Comparison of ENCODE assay signal across 17 cellular contexts in genomic region chr14:24057271-24057670, GRCh38. TPM values are rescaled to one million over a fixed set of nuclear protein-coding genes. Genes with fewer than 3 reads are reported as not detected.
DNase-seq lines count a peak whose midpoint lies in the region; ATAC-seq, FAIRE-seq and TF ChIP-seq lines count a peak whose summit lies in the region.
"Had no signal": no experiment of that assay in that cellular context is flagged by ENCODE, and none has a peak within 500 bp of the region (broad histone marks: within the 10 kb centered on the region; RNA-seq: fewer than 3 reads in every experiment).

No MANE protein-coding gene starts in this region.

- DNase-seq in DMS 273 (lab: John Stamatoyannopoulos, UW; ENCODE audit: unreplicated experiment) = peak; percentile 32
- no peak for DNase-seq in DMS 273 treated with DMSO at 0.1 percent for 48 hours (lab: John Stamatoyannopoulos, UW)
- no peak for DNase-seq in stimulated activated naive CD8-positive, alpha-beta T cell treated with anti-CD3 and anti-CD28 coated beads, Interleukin-15, amount 100 ng/mL, for 72 hours
- no peak for DNase-seq in stimulated activated naive CD8-positive, alpha-beta T cell treated with anti-CD3 and anti-CD28 coated beads, Interleukin-15, Interleukin-2, amounts not matched to agents 100 U/mL and 50 U/mL, for 24 hours
- DNase-seq in HepG2 (ENCODE audit: low spot score) = no peak
- DNase-seq in stimulated activated effector memory CD8-positive, alpha-beta T cell treated with anti-CD3 and anti-CD28 coated beads, Interleukin-12 subunit alpha, Interleukin-12 subunit beta, amount 100 ng/mL, for 72 hours (ENCODE audit: low spot score in 2 of 2) = no peak
- no peak for DNase-seq in H7
- DNase-seq in NCI-H2196 (lab: John Stamatoyannopoulos, UW; ENCODE audit: unreplicated experiment) = no peak
- DNase-seq: ACHN; CD4-positive, alpha-beta memory T cell; DMS79; GM23248 had no signal

- TF ChIP-seq CTCF in HepG2 (CRISPR knock-in tag; IDR thresholded peaks at IDR 0.05) = no peak

- TF ChIP-seq EP300 in HepG2 (IDR thresholded peaks at IDR 0.05; ENCODE audit: low read depth in 2 of 2, low read length in 2 of 2) (no peak), HepG2 (CRISPR knock-in tag; IDR thresholded peaks at IDR 0.05; ENCODE audit: borderline replicate concordance) (no peak)

- POLR2A ChIA-PET in HepG2 (lab: Yijun Ruan, JAX) = interaction anchor here (1.0 to 9.6 kb wide), 13 partner anchors 9 to 214 kb away, joined by 3 to 226 read pairs (median 14); partner anchors contain the start of genes DCAF11, IRF9, NRL and PCK2

- no peaks in the 10 kb centered on the region for H4K20me1 ChIP-seq in HepG2 (ENCODE audit: insufficient read depth, low read length)

- no peak for TF ChIP-seq POLR2A in HepG2 (IDR thresholded peaks at IDR 0.05; ENCODE audit: insufficient read depth in 1 of 2, low read depth in 2 of 2, low read length in 2 of 2)

- in situ Hi-C loops in HepG2 (cut with HindIII; ENCODE audit: extremely low pct_ligation_motif_present, low pct_unique_long_range_greater_than_20kb) = loop anchor here (5.0 kb wide), 2 partner anchors 35 to 105 kb away; partner anchors contain the start of genes IRF9 and PCK2

- no peak overlapping the region for H3K4me3 Mint-ChIP-seq in stimulated activated naive CD8-positive, alpha-beta T cell treated with anti-CD3 and anti-CD28 coated beads, Interleukin-15, amount 100 ng/mL, for 72 hours
- no peak overlapping the region for H3K4me3 Mint-ChIP-seq in stimulated activated effector memory CD8-positive, alpha-beta T cell treated with anti-CD3 and anti-CD28 coated beads, Interleukin-12 subunit alpha, Interleukin-12 subunit beta, amount 100 ng/mL, for 72 hours
- H3K4me3 Mint-ChIP-seq: CD4-positive, alpha-beta memory T cell had no signal

- CTCF ChIA-PET in HepG2 (lab: Yijun Ruan, JAX; ENCODE audit: low intra/inter-chr PET ratio, low total read pairs) = interaction anchor here (2.0 to 5.4 kb wide), 3 partner anchors 33 to 51 kb away, joined by 19 to 109 read pairs (median 86); no protein-coding TSS in a partner anchor

- H3K36me3 ChIP-seq in HepG2 (replicated peaks in 1 of 2; ENCODE audit: control insufficient read depth in 1 of 2, insufficient read depth in 2 of 2, low read length in 2 of 2) (no peaks in the 10 kb centered on the region), H7 (replicated peaks; ENCODE audit: control insufficient read depth, insufficient read depth, low read length) (no peaks in the 10 kb centered on the region; the same call in 1 of the 2 replicates)

- H3K4me1 Mint-ChIP-seq in stimulated activated naive CD8-positive, alpha-beta T cell treated with anti-CD3 and anti-CD28 coated beads, Interleukin-15, amount 100 ng/mL, for 72 hours = peaks cover 21% of the 10 kb centered on the region
- H3K4me1 Mint-ChIP-seq in stimulated activated effector memory CD8-positive, alpha-beta T cell treated with anti-CD3 and anti-CD28 coated beads, Interleukin-12 subunit alpha, Interleukin-12 subunit beta, amount 100 ng/mL, for 72 hours = peaks cover 37% of the 10 kb centered on the region

- H3K27ac ChIP-seq in HepG2 (ENCODE audit: extremely low read length, insufficient read depth, low read length) = no peak overlapping the region
- H3K27ac ChIP-seq: 22Rv1, GM23248, HL-60 had no signal

- FAIRE-seq in HepG2 (lab: Jason Lieb, UNC) = no peak
- FAIRE-seq: GM12878, H54 had no signal

- peak overlapping the region; percentile 23 to 47 for H3K27ac Mint-ChIP-seq in stimulated activated naive CD8-positive, alpha-beta T cell treated with anti-CD3 and anti-CD28 coated beads, Interleukin-15, amount 100 ng/mL, for 72 hours
- H3K27ac Mint-ChIP-seq in stimulated activated effector memory CD8-positive, alpha-beta T cell treated with anti-CD3 and anti-CD28 coated beads, Interleukin-12 subunit alpha, Interleukin-12 subunit beta, amount 100 ng/mL, for 72 hours = peak overlapping the region; percentile 56

- H3K4me3 ChIP-seq in HepG2 (replicated peaks in 1 of 3; ENCODE audit: insufficient read depth in 1 of 3, low read depth in 2 of 3, low read length in 3 of 3) = no peak overlapping the region
- H3K4me3 ChIP-seq in H7 (ENCODE audit: insufficient read depth, low read depth, low read length) = no peak overlapping the region
- H3K4me3 ChIP-seq: GM12878, GM23248 had no signal

- WGBS in HepG2 (ENCODE audit: low lambda C conversion rate) = 19% methylated on average over 2 of the region's 2 CpGs

- peaks cover 20 to 59% of the 10 kb centered on the region in 2 experiments for H3K27me3 ChIP-seq in HepG2 (ENCODE audit: control insufficient read depth in 1 of 2, insufficient read depth in 2 of 2, low read length in 2 of 2)
- no peaks in the 10 kb centered on the region; the same call in 1 of the 2 replicates for H3K27me3 ChIP-seq in H7 (ENCODE audit: control insufficient read depth, insufficient read depth, low read length)

- H3K4me2 ChIP-seq in HepG2 (ENCODE audit: low read depth, low read length) = no peak overlapping the region

- H3K9ac ChIP-seq in HepG2 (ENCODE audit: insufficient read depth, low read depth, low read length) = no peak overlapping the region
- H3K9ac ChIP-seq: GM23248 had no signal

- H3K9me3 ChIP-seq in HepG2 (ENCODE audit: low read length) = no peaks in the 10 kb centered on the region

- no peak for TF ChIP-seq RAD21 in HepG2 (CRISPR knock-in tag; IDR thresholded peaks at IDR 0.05)

- H3K27me3 Mint-ChIP-seq in stimulated activated naive CD8-positive, alpha-beta T cell treated with anti-CD3 and anti-CD28 coated beads, Interleukin-15, amount 100 ng/mL, for 72 hours = peaks cover 31% of the 10 kb centered on the region

- intact Hi-C loops in HepG2 (cut with micrococcal nuclease; ENCODE audit: unreplicated experiment) = no loop called here

- H3K4me1 ChIP-seq in HepG2 (ENCODE audit: insufficient read depth, low read length) = peaks cover 49% of the 10 kb centered on the region

- no TSS peak for BruUV-seq in HepG2 (replicated peaks; lab: Mats Ljungman, UMichigan)

- no peaks in the 10 kb centered on the region for H3K9me3 Mint-ChIP-seq in stimulated activated naive CD8-positive, alpha-beta T cell treated with anti-CD3 and anti-CD28 coated beads, Interleukin-15, amount 100 ng/mL, for 72 hours
- H3K9me3 Mint-ChIP-seq in stimulated activated effector memory CD8-positive, alpha-beta T cell treated with anti-CD3 and anti-CD28 coated beads, Interleukin-12 subunit alpha, Interleukin-12 subunit beta, amount 100 ng/mL, for 72 hours = no peaks in the 10 kb centered on the region
- H3K9me3 Mint-ChIP-seq: CD4-positive, alpha-beta memory T cell had no signal

- ATAC-seq in stimulated activated naive CD8-positive, alpha-beta T cell treated with anti-CD3 and anti-CD28 coated beads, Interleukin-15, amount 100 ng/mL, for 72 hours = no peak
- ATAC-seq in stimulated activated naive CD8-positive, alpha-beta T cell treated with anti-CD3 and anti-CD28 coated beads, Interleukin-15, Interleukin-2, amounts not matched to agents 100 U/mL and 50 U/mL, for 24 hours = no peak
- peak; percentile 1; the same call in 1 of the 3 replicates for ATAC-seq in HepG2
- ATAC-seq in stimulated activated effector memory CD8-positive, alpha-beta T cell treated with anti-CD3 and anti-CD28 coated beads, Interleukin-12 subunit alpha, Interleukin-12 subunit beta, amount 100 ng/mL, for 72 hours = no peak

- no peak overlapping the region for H2AFZ ChIP-seq in HepG2 (ENCODE audit: low read length)
- H2AFZ ChIP-seq: GM23248 had no signal

- H3K36me3 Mint-ChIP-seq in stimulated activated effector memory CD8-positive, alpha-beta T cell treated with anti-CD3 and anti-CD28 coated beads, Interleukin-12 subunit alpha, Interleukin-12 subunit beta, amount 100 ng/mL, for 72 hours = peaks cover 12% of the 10 kb centered on the region
- H3K36me3 Mint-ChIP-seq: CD4-positive, alpha-beta memory T cell had no signal

- H3K79me2 ChIP-seq in HepG2 (ENCODE audit: insufficient read depth, low read length) = no peaks in the 10 kb centered on the region

RNA-seq across cellular contexts. Expression of gene CARMIL3, which starts 5.5 kb away (rescaled TPM):
- total RNA-seq in HepG2 (2016; rRNA removed; fragmentation: Illumina TruSeq; extraction: Trizol) = 0.13 and 0.27 TPM in 2 replicates
- total RNA-seq in HepG2 (2016; cell fraction: cytosol; rRNA removed; fragmentation: Illumina TruSeq; extraction: Trizol; ENCODE audit: low read depth) = 0.18 TPM in 1 of 2 replicates, not detected in the other
- 0.12 and 0.41 TPM in 2 replicates for total RNA-seq in HepG2 (2016; cell fraction: insoluble cytoplasmic fraction; rRNA removed; fragmentation: Illumina TruSeq; extraction: Trizol)
- total RNA-seq in HepG2 (2016; cell fraction: membrane; rRNA removed; fragmentation: Illumina TruSeq; extraction: Trizol) = 0.03 and 0.15 TPM in 2 replicates
- 0.47 and 0.65 TPM in 2 replicates for total RNA-seq in HepG2 (2016; cell fraction: nucleus; rRNA removed; fragmentation: Illumina TruSeq; extraction: Trizol)
- 0.55 and 0.85 TPM in 2 replicates for polyA plus RNA-seq in HepG2 (2011; rRNA removed)
- 0.13 and 0.21 TPM in 2 replicates for polyA plus RNA-seq in HepG2 (2011; cell fraction: cytosol; rRNA removed)
- polyA plus RNA-seq in HepG2 (2011; cell fraction: nucleus; rRNA removed) = 7.7 and 8.1 TPM in 2 replicates
- polyA plus RNA-seq in HepG2 (2012) = 0.16 and 0.34 TPM in 2 replicates
- polyA plus RNA-seq in HepG2 (2016; cell fraction: cytosol; fragmentation: Illumina TruSeq; extraction: Trizol; ENCODE audit: low read depth) = 0.03 TPM in 2 replicates
- 0.19 and 0.23 TPM in 2 replicates for polyA plus RNA-seq in HepG2 (2016; cell fraction: insoluble cytoplasmic fraction; fragmentation: Illumina TruSeq; extraction: Trizol; ENCODE audit: low read depth)
- polyA plus RNA-seq in HepG2 (2016; cell fraction: membrane; fragmentation: Illumina TruSeq; extraction: Trizol; ENCODE audit: low read depth) = 0.05 TPM in 2 replicates
- polyA plus RNA-seq in HepG2 (2016; cell fraction: nucleus; fragmentation: Illumina TruSeq; extraction: Trizol; ENCODE audit: insufficient read depth, low read depth) = 1.6 and 2.9 TPM in 2 replicates
- polyA minus RNA-seq in HepG2 (2011; rRNA and poly(A)+ RNA removed; ENCODE audit: low replicate concordance) = 0.14 and 3.1 TPM in 2 replicates
- 0.20 and 0.44 TPM in 2 replicates for polyA minus RNA-seq in HepG2 (2011; cell fraction: cytosol; rRNA and poly(A)+ RNA removed)
- 0.77 and 2.9 TPM in 2 replicates for polyA minus RNA-seq in HepG2 (2011; cell fraction: nucleus; rRNA and poly(A)+ RNA removed)
- total RNA-seq in H7 (2014; rRNA removed; shearing (Covaris generic)) = 2.3 and 6.5 TPM in 2 replicates
- total RNA-seq: GM23248 had no signal
- polyA plus RNA-seq: CD4-positive, alpha-beta memory T cell; GM23248 had no signal

RNA-seq across cellular contexts. Expression of gene CPNE6, which starts 14.1 kb away (rescaled TPM):
- total RNA-seq in HepG2 (2016; rRNA removed; fragmentation: Illumina TruSeq; extraction: Trizol) = not detected in 2 replicates
- not detected in 2 replicates for total RNA-seq in HepG2 (2016; cell fraction: cytosol; rRNA removed; fragmentation: Illumina TruSeq; extraction: Trizol; ENCODE audit: low read depth)
- not detected in 2 replicates for total RNA-seq in HepG2 (2016; cell fraction: insoluble cytoplasmic fraction; rRNA removed; fragmentation: Illumina TruSeq; extraction: Trizol)
- not detected in 2 replicates for total RNA-seq in HepG2 (2016; cell fraction: membrane; rRNA removed; fragmentation: Illumina TruSeq; extraction: Trizol)
- total RNA-seq in HepG2 (2016; cell fraction: nucleus; rRNA removed; fragmentation: Illumina TruSeq; extraction: Trizol) = not detected in 2 replicates
- 0.03 TPM in 1 of 2 replicates, not detected in the other for polyA plus RNA-seq in HepG2 (2011; rRNA removed)
- not detected in 2 replicates for polyA plus RNA-seq in HepG2 (2011; cell fraction: cytosol; rRNA removed)
- 0.06 and 0.16 TPM in 2 replicates for polyA plus RNA-seq in HepG2 (2011; cell fraction: nucleus; rRNA removed)
- polyA plus RNA-seq in HepG2 (2012) = 0.05 TPM in 1 of 2 replicates, not detected in the other
- polyA plus RNA-seq in HepG2 (2016; cell fraction: cytosol; fragmentation: Illumina TruSeq; extraction: Trizol; ENCODE audit: low read depth) = not detected in 2 replicates
- not detected in 2 replicates for polyA plus RNA-seq in HepG2 (2016; cell fraction: insoluble cytoplasmic fraction; fragmentation: Illumina TruSeq; extraction: Trizol; ENCODE audit: low read depth)
- polyA plus RNA-seq in HepG2 (2016; cell fraction: membrane; fragmentation: Illumina TruSeq; extraction: Trizol; ENCODE audit: low read depth) = not detected in 2 replicates
- not detected in 2 replicates for polyA plus RNA-seq in HepG2 (2016; cell fraction: nucleus; fragmentation: Illumina TruSeq; extraction: Trizol; ENCODE audit: insufficient read depth, low read depth)
- 0.16 TPM in 1 of 2 replicates, not detected in the other for polyA minus RNA-seq in HepG2 (2011; rRNA and poly(A)+ RNA removed; ENCODE audit: low replicate concordance)
- not detected in 2 replicates for polyA minus RNA-seq in HepG2 (2011; cell fraction: cytosol; rRNA and poly(A)+ RNA removed)
- not detected in 2 replicates for polyA minus RNA-seq in HepG2 (2011; cell fraction: nucleus; rRNA and poly(A)+ RNA removed)
- total RNA-seq in H7 (2014; rRNA removed; shearing (Covaris generic)) = 0.04 TPM in 1 of 2 replicates, not detected in the other
- total RNA-seq: CD4-positive, alpha-beta memory T cell; G401; GM23248 had no signal
- polyA plus RNA-seq: GM23248 had no signal

RNA-seq across cellular contexts. Expression of gene PCK2, which starts 36.8 kb away (rescaled TPM):
- total RNA-seq in HepG2 (2016; rRNA removed; fragmentation: Illumina TruSeq; extraction: Trizol) = 118 and 129 TPM in 2 replicates
- 29.7 and 32.7 TPM in 2 replicates for total RNA-seq in HepG2 (2016; cell fraction: cytosol; rRNA removed; fragmentation: Illumina TruSeq; extraction: Trizol; ENCODE audit: low read depth)
- total RNA-seq in HepG2 (2016; cell fraction: insoluble cytoplasmic fraction; rRNA removed; fragmentation: Illumina TruSeq; extraction: Trizol) = 112 and 129 TPM in 2 replicates
- 38.2 and 39.1 TPM in 2 replicates for total RNA-seq in HepG2 (2016; cell fraction: membrane; rRNA removed; fragmentation: Illumina TruSeq; extraction: Trizol)
- total RNA-seq in HepG2 (2016; cell fraction: nucleus; rRNA removed; fragmentation: Illumina TruSeq; extraction: Trizol) = 96.7 and 121 TPM in 2 replicates
- 272 and 316 TPM in 2 replicates for polyA plus RNA-seq in HepG2 (2011; rRNA removed)
- polyA plus RNA-seq in HepG2 (2011; cell fraction: cytosol; rRNA removed) = 238 and 309 TPM in 2 replicates
- 309 TPM in 2 replicates for polyA plus RNA-seq in HepG2 (2011; cell fraction: nucleus; rRNA removed)
- polyA plus RNA-seq in HepG2 (2012) = 216 and 286 TPM in 2 replicates
- 19.2 and 20.8 TPM in 2 replicates for polyA plus RNA-seq in HepG2 (2016; cell fraction: cytosol; fragmentation: Illumina TruSeq; extraction: Trizol; ENCODE audit: low read depth)
- 122 and 140 TPM in 2 replicates for polyA plus RNA-seq in HepG2 (2016; cell fraction: insoluble cytoplasmic fraction; fragmentation: Illumina TruSeq; extraction: Trizol; ENCODE audit: low read depth)
- 27.1 and 31.0 TPM in 2 replicates for polyA plus RNA-seq in HepG2 (2016; cell fraction: membrane; fragmentation: Illumina TruSeq; extraction: Trizol; ENCODE audit: low read depth)
- 172 and 175 TPM in 2 replicates for polyA plus RNA-seq in HepG2 (2016; cell fraction: nucleus; fragmentation: Illumina TruSeq; extraction: Trizol; ENCODE audit: insufficient read depth, low read depth)
- 87.1 and 691 TPM in 2 replicates for polyA minus RNA-seq in HepG2 (2011; rRNA and poly(A)+ RNA removed; ENCODE audit: low replicate concordance)
- polyA minus RNA-seq in HepG2 (2011; cell fraction: cytosol; rRNA and poly(A)+ RNA removed) = 204 and 209 TPM in 2 replicates
- 128 and 158 TPM in 2 replicates for polyA minus RNA-seq in HepG2 (2011; cell fraction: nucleus; rRNA and poly(A)+ RNA removed)
- 73.7 and 80.1 TPM in 2 replicates for total RNA-seq in H7 (2014; rRNA removed; shearing (Covaris generic))

RNA-seq across cellular contexts. Expression of gene DCAF11, which starts 57.3 kb away (rescaled TPM):
- 257 and 342 TPM in 2 replicates for total RNA-seq in HepG2 (2016; rRNA removed; fragmentation: Illumina TruSeq; extraction: Trizol)
- total RNA-seq in HepG2 (2016; cell fraction: cytosol; rRNA removed; fragmentation: Illumina TruSeq; extraction: Trizol; ENCODE audit: low read depth) = 34.1 and 39.6 TPM in 2 replicates
- total RNA-seq in HepG2 (2016; cell fraction: insoluble cytoplasmic fraction; rRNA removed; fragmentation: Illumina TruSeq; extraction: Trizol) = 258 and 327 TPM in 2 replicates
- 160 and 166 TPM in 2 replicates for total RNA-seq in HepG2 (2016; cell fraction: membrane; rRNA removed; fragmentation: Illumina TruSeq; extraction: Trizol)
- total RNA-seq in HepG2 (2016; cell fraction: nucleus; rRNA removed; fragmentation: Illumina TruSeq; extraction: Trizol) = 174 and 191 TPM in 2 replicates
- 150 and 176 TPM in 2 replicates for polyA plus RNA-seq in HepG2 (2011; rRNA removed)
- 134 and 153 TPM in 2 replicates for polyA plus RNA-seq in HepG2 (2011; cell fraction: cytosol; rRNA removed)
- 221 and 233 TPM in 2 replicates for polyA plus RNA-seq in HepG2 (2011; cell fraction: nucleus; rRNA removed)
- polyA plus RNA-seq in HepG2 (2012) = 123 and 142 TPM in 2 replicates
- polyA plus RNA-seq in HepG2 (2016; cell fraction: cytosol; fragmentation: Illumina TruSeq; extraction: Trizol; ENCODE audit: low read depth) = 37.7 and 39.7 TPM in 2 replicates
- polyA plus RNA-seq in HepG2 (2016; cell fraction: insoluble cytoplasmic fraction; fragmentation: Illumina TruSeq; extraction: Trizol; ENCODE audit: low read depth) = 251 and 268 TPM in 2 replicates
- polyA plus RNA-seq in HepG2 (2016; cell fraction: membrane; fragmentation: Illumina TruSeq; extraction: Trizol; ENCODE audit: low read depth) = 114 and 116 TPM in 2 replicates
- 253 and 275 TPM in 2 replicates for polyA plus RNA-seq in HepG2 (2016; cell fraction: nucleus; fragmentation: Illumina TruSeq; extraction: Trizol; ENCODE audit: insufficient read depth, low read depth)
- polyA minus RNA-seq in HepG2 (2011; rRNA and poly(A)+ RNA removed; ENCODE audit: low replicate concordance) = 74.6 and 273 TPM in 2 replicates
- polyA minus RNA-seq in HepG2 (2011; cell fraction: cytosol; rRNA and poly(A)+ RNA removed) = 98.7 and 103 TPM in 2 replicates
- 146 and 181 TPM in 2 replicates for polyA minus RNA-seq in HepG2 (2011; cell fraction: nucleus; rRNA and poly(A)+ RNA removed)
- total RNA-seq in H7 (2014; rRNA removed; shearing (Covaris generic)) = 70.4 and 90.1 TPM in 2 replicates

RNA-seq across cellular contexts. Expression of gene NRL, which starts 57.5 kb away (rescaled TPM):
- total RNA-seq in HepG2 (2016; rRNA removed; fragmentation: Illumina TruSeq; extraction: Trizol) = 4.7 and 5.2 TPM in 2 replicates
- 6.6 and 7.1 TPM in 2 replicates for total RNA-seq in HepG2 (2016; cell fraction: cytosol; rRNA removed; fragmentation: Illumina TruSeq; extraction: Trizol; ENCODE audit: low read depth)
- 4.7 and 5.6 TPM in 2 replicates for total RNA-seq in HepG2 (2016; cell fraction: insoluble cytoplasmic fraction; rRNA removed; fragmentation: Illumina TruSeq; extraction: Trizol)
- 9.2 and 10.6 TPM in 2 replicates for total RNA-seq in HepG2 (2016; cell fraction: membrane; rRNA removed; fragmentation: Illumina TruSeq; extraction: Trizol)
- total RNA-seq in HepG2 (2016; cell fraction: nucleus; rRNA removed; fragmentation: Illumina TruSeq; extraction: Trizol) = 3.4 and 5.1 TPM in 2 replicates
- 2.5 and 3.4 TPM in 2 replicates for polyA plus RNA-seq in HepG2 (2011; rRNA removed)
- polyA plus RNA-seq in HepG2 (2011; cell fraction: cytosol; rRNA removed) = 2.9 and 5.2 TPM in 2 replicates
- 3.5 and 3.9 TPM in 2 replicates for polyA plus RNA-seq in HepG2 (2011; cell fraction: nucleus; rRNA removed)
- polyA plus RNA-seq in HepG2 (2012) = 2.2 and 2.5 TPM in 2 replicates
- 3.4 and 5.1 TPM in 2 replicates for polyA plus RNA-seq in HepG2 (2016; cell fraction: cytosol; fragmentation: Illumina TruSeq; extraction: Trizol; ENCODE audit: low read depth)
- polyA plus RNA-seq in HepG2 (2016; cell fraction: insoluble cytoplasmic fraction; fragmentation: Illumina TruSeq; extraction: Trizol; ENCODE audit: low read depth) = 4.5 and 4.7 TPM in 2 replicates
- polyA plus RNA-seq in HepG2 (2016; cell fraction: membrane; fragmentation: Illumina TruSeq; extraction: Trizol; ENCODE audit: low read depth) = 6.1 and 7.7 TPM in 2 replicates
- polyA plus RNA-seq in HepG2 (2016; cell fraction: nucleus; fragmentation: Illumina TruSeq; extraction: Trizol; ENCODE audit: insufficient read depth, low read depth) = 3.5 and 4.8 TPM in 2 replicates
- polyA minus RNA-seq in HepG2 (2011; rRNA and poly(A)+ RNA removed; ENCODE audit: low replicate concordance) = 0.58 and 9.0 TPM in 2 replicates
- 3.0 and 3.9 TPM in 2 replicates for polyA minus RNA-seq in HepG2 (2011; cell fraction: cytosol; rRNA and poly(A)+ RNA removed)
- polyA minus RNA-seq in HepG2 (2011; cell fraction: nucleus; rRNA and poly(A)+ RNA removed) = 6.1 and 6.6 TPM in 2 replicates
- 0.87 and 2.1 TPM in 2 replicates for total RNA-seq in H7 (2014; rRNA removed; shearing (Covaris generic))
